10 cellular contexts compared by ENCODE assay signal in the genomic region with DNA sequence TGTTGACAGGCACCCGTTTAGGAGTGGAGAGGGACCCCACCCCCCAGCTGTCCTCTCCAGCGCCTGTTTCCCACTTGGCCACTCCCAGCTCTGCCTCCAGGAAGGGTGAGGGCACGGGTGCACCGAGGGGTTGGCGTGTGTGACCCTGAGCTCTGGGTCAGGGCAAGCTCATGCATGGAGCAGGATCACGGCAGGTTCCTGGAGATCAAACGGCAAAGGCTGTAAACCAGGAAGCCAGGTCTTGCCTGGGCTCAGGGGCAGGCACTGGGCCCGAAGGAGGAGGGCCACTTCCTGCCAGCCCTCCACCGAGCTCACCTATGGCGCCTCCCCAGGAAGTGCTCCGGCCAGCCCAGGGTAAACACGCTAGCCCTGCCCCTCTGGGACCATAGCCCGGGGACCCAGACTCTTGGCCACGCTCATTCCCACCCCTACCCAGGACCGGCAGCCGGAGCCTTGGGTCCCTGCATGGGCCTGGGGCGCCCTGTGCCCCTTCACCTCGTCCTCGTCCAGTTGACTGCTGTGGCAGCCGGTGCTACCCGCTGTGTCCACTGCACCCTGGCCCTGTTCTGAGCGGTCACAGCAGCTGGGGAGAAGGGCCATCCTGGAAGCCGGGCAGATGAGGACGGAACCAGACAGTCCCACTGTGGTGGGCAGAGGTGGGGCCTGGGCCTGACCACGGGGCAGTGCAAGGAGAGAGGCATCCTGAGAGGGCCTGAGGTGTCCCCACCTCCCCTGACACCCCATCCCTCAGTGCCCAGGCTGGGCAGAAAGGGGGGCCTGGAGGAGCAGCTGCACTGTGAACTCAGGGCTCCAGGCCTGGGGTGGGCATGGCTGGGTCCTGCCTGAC. TPM values are rescaled to one million over a fixed set of nuclear protein-coding genes. Genes with fewer than 3 reads are reported as not detected.
DNase-seq lines count a peak whose midpoint lies in the region; ATAC-seq and TF ChIP-seq lines count a peak whose summit lies in the region.
"Had no signal": no experiment of that assay in that cellular context is flagged by ENCODE, and none has a peak within 500 bp of the region (broad histone marks: within the 10 kb centered on the region; RNA-seq: fewer than 3 reads in every experiment).

No MANE protein-coding gene starts in this region.

- H3K27ac ChIP-seq in right atrium auricular region (peak overlapping the region in 1 of 2 donors; percentile 79), mucosa of rectum (ENCODE audit: low read depth in 2 of 2, low read length in 2 of 2) (peak overlapping the region; percentile 95 to 99), uterus (peak overlapping the region; percentile 73 to 78)
- H3K27ac ChIP-seq: brain microvascular endothelial cell had no signal

- intact Hi-C loops in Right ventricle myocardium superior (cut with DNase I) (no loop called here), uterus (cut with DNase I; ENCODE audit: low total_unique reads) (no loop called here)

- H3K9me3 ChIP-seq in right atrium auricular region (no peaks in the 10 kb centered on the region), endocrine pancreas (ENCODE audit: control insufficient read depth, low read length) (no peaks in the 10 kb centered on the region), mucosa of rectum (ENCODE audit: control insufficient read depth in 2 of 2, low read length in 2 of 2) (no peaks in the 10 kb centered on the region), uterus (no peaks in the 10 kb centered on the region)
- H3K9me3 ChIP-seq: BE2C had no signal

- H3K9ac ChIP-seq in endocrine pancreas (ENCODE audit: control insufficient read depth, insufficient read depth, low read length) (peak overlapping the region; percentile 84), mucosa of rectum (ENCODE audit: low read depth in 1 of 2, low read length in 2 of 2) (peak overlapping the region; percentile 84 to 93)

- peak in 1 of 2 donors; percentile 41 for TF ChIP-seq POLR2A in uterus (IDR thresholded peaks at IDR 0.05)

- H3K27me3 ChIP-seq in right atrium auricular region (peaks cover 0 to 7% of the 10 kb centered on the region in 2 donors), endocrine pancreas (ENCODE audit: control insufficient read depth, insufficient read depth, low read length) (no peaks in the 10 kb centered on the region), mucosa of rectum (ENCODE audit: control insufficient read depth in 2 of 2, insufficient read depth in 2 of 2, low read length in 2 of 2) (peaks cover 0 to 4% of the 10 kb centered on the region in 2 donors), uterus (no peaks in the 10 kb centered on the region)
- H3K27me3 ChIP-seq: brain microvascular endothelial cell had no signal

- POLR2A ChIA-PET in GM10248 (lab: Yijun Ruan, JAX): no interaction called here

- TF ChIP-seq CTCF in right atrium auricular region (IDR thresholded peaks at IDR 0.05): no peak
- no peak for TF ChIP-seq CTCF in uterus (IDR thresholded peaks at IDR 0.05)
- TF ChIP-seq CTCF in GM10248 (IDR thresholded peaks at IDR 0.05; ENCODE audit: control extremely low read depth, extremely low read depth, low read depth, missing control alignments): no peak

- H3K4me3 ChIP-seq in right atrium auricular region (no peak overlapping the region), endocrine pancreas (ENCODE audit: control insufficient read depth, insufficient read depth, low read length) (no peak overlapping the region), mucosa of rectum (ENCODE audit: low read length in 2 of 2) (peak overlapping the region; percentile 65 to 69), uterus (peak overlapping the region; percentile 29 to 54)

- peaks cover 0 to 31% of the 10 kb centered on the region in 2 donors for H3K4me1 ChIP-seq in right atrium auricular region
- H3K4me1 ChIP-seq in endocrine pancreas (ENCODE audit: control insufficient read depth, insufficient read depth, low read length): no peaks in the 10 kb centered on the region
- H3K4me1 ChIP-seq in mucosa of rectum (ENCODE audit: control insufficient read depth in 2 of 2, insufficient read depth in 2 of 2, low read length in 2 of 2): peaks cover 52 to 64% of the 10 kb centered on the region in 2 donors
- peaks cover 0 to 4% of the 10 kb centered on the region in 2 donors for H3K4me1 ChIP-seq in uterus
- H3K4me1 ChIP-seq: BE2C had no signal

- H3K36me3 ChIP-seq in right atrium auricular region (no peaks in the 10 kb centered on the region), endocrine pancreas (ENCODE audit: control insufficient read depth, insufficient read depth, low read length) (no peaks in the 10 kb centered on the region), mucosa of rectum (ENCODE audit: control insufficient read depth in 2 of 2, insufficient read depth in 2 of 2, low read length in 2 of 2) (peaks cover 0 to 11% of the 10 kb centered on the region in 2 donors), uterus (no peaks in the 10 kb centered on the region)
- H3K36me3 ChIP-seq: BE2C had no signal

- DNase-seq in Right ventricle myocardium superior: no peak
- no peak for DNase-seq in right atrium auricular region (ENCODE audit: low spot score)
- DNase-seq in uterus: peak in 1 of 2 donors; percentile 56
- no peak for DNase-seq in GM10248 (ENCODE audit: extremely low spot score)
- no peak for DNase-seq in globus pallidus (ENCODE audit: low spot score)
- DNase-seq: BE2C, brain microvascular endothelial cell had no signal

- CTCF ChIA-PET in GM10248 (lab: Yijun Ruan, JAX): interaction anchor here (1.2 to 2.6 kb wide), 4 partner anchors 9 to 22 kb away, joined by 3 to 14 read pairs (median 7); partner anchors contain the start of genes DEAF1 and TMEM80

- ATAC-seq in Right ventricle myocardium superior (ENCODE audit: poor library complexity) (peak; percentile 32), GM21515 (IDR thresholded peaks at IDR 0.05; ENCODE audit: unreplicated experiment) (no peak)

RNA-seq across cellular contexts. Expression of gene EPS8L2, which starts 1.0 kb away (rescaled TPM):
- total RNA-seq in Right ventricle myocardium superior: 3.2 TPM
- 1 to 10 TPM; 4.7 to 7.5 TPM for total RNA-seq in right atrium auricular region
- 10 to 100 TPM; 12.2 to 52.8 (median 32.3) TPM for total RNA-seq in uterus

RNA-seq across cellular contexts. Expression of gene TMEM80, which starts 9.4 kb away (rescaled TPM):
- total RNA-seq in Right ventricle myocardium superior: 9.1 TPM
- total RNA-seq in right atrium auricular region: 10 to 100 TPM; 12.5 to 20.7 TPM
- 10 to 100 TPM in 2 of 4 donors, 1 to 10 TPM in 2; 2.6 to 35.3 (median 8.1) TPM for total RNA-seq in uterus

RNA-seq across cellular contexts. Expression of gene DEAF1, which starts 10.0 kb away (rescaled TPM):
- total RNA-seq in Right ventricle myocardium superior (22.1 TPM), right atrium auricular region (10 to 100 TPM; 15.5 to 26.6 TPM), uterus (10 to 100 TPM in 2 of 4 donors, 1 to 10 TPM in 2; 7.9 to 45.6 (median 20.4) TPM)

RNA-seq across cellular contexts. Expression of gene TALDO1, which starts 42.2 kb away (rescaled TPM):
- 90.1 TPM for total RNA-seq in Right ventricle myocardium superior
- 100 to 1,000 TPM in 1 of 2 donors, 10 to 100 TPM in 1; 90.3 to 111 TPM for total RNA-seq in right atrium auricular region
- 100 to 1,000 TPM in 1 of 4 donors, 10 to 100 TPM in 3; 60.3 to 146 (median 66.9) TPM for total RNA-seq in uterus

Comparison
In these comparisons a context has a peak if more than half of its experiments do, and no peak if none do; other contexts are left out.
1. H3K4me3 ChIP-seq: peak in mucosa of rectum (2 of 2) and uterus (2 of 2); none in right atrium auricular region (0 of 2) and endocrine pancreas (single experiment).